1 cellular context compared by ENCODE assay signal in the genomic region with DNA sequence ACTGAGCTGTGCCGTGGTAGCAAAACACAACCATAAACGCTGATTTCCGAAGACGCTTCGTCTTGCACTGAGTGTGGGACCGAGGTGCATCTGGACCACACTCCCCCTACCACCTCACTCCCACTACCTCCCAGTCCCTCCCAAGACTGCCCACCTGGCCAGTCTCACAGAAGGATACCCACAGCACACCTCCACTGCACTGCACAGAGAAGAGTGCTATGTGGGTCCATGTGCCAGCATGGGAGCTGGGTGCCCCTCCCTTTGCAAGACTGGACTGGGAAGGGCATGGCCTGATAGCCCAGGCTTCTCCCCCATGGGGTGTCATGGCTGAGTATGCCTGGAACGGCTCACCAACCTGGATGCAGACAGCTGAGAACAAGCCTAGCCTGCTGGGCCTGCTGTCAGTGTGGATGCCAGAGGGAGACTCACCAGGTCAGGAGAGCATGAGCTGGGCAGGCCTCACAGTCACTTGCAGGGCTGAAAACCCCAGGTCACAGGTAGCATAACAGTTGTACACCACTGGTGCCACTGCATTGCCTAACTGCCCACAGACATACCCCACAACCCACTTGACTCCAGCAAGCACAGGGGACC. TPM values are rescaled to one million over a fixed set of nuclear protein-coding genes. Genes with fewer than 3 reads are reported as not detected.
"Had no signal": no experiment of that assay in that cellular context is flagged by ENCODE, and none has a peak within 500 bp of the region (broad histone marks: within the 10 kb centered on the region; RNA-seq: fewer than 3 reads in every experiment).

No MANE protein-coding gene starts in this region.

RNA-seq across cellular contexts. Expression of gene TMEM254, which starts 56.0 kb away (rescaled TPM):
- total RNA-seq: OCI-LY7 had no signal
